21 cellular contexts compared by ENCODE assay signal in the genomic region with DNA sequence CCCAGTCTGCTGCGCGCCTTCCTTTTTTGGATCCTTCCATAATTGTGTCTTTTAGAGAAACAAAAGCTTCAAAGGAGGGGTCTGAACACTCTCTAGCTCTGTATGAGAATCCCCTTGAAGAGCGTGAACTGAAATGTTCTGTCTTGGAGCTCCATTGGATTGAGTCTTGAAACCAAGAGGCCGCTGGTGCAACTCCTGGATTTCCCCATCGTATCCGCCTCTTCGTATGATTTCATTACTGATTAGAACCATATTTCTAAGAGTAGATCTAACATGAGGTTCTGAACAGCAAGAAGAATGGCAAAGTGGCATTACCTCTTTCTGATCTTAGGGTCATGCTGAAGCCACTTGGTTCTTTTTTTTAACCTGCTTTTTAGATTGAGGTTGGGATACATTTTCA.
"Had no signal": no experiment of that assay in that cellular context is flagged by ENCODE, and none has a peak within 500 bp of the region (broad histone marks: within the 10 kb centered on the region; RNA-seq: fewer than 3 reads in every experiment).

No MANE protein-coding gene starts in this region.

- H3K36me3 Mint-ChIP-seq: activated CD4-positive, alpha-beta memory T cell treated with anti-CD3 and anti-CD28 coated beads for 36 hours; activated naive CD8-positive, alpha-beta T cell treated with anti-CD3 and anti-CD28 coated beads, Interleukin-2, amount 10 ng/mL, durations not matched to agents 7 days and 5 days; brain; memory B cell; natural killer cell; WTC11 had no signal

- DNase-seq: activated CD4-positive, alpha-beta memory T cell treated with anti-CD3 and anti-CD28 coated beads for 36 hours; activated CD4-positive, alpha-beta T cell treated with anti-CD3 and anti-CD28 coated beads for 4 hours; activated naive CD4-positive, alpha-beta T cell treated with Interleukin-2 at 50 U/mL for 16 hours; activated naive CD8-positive, alpha-beta T cell treated with anti-CD3 and anti-CD28 coated beads, Interleukin-2, amount 10 ng/mL, durations not matched to agents 7 days and 5 days; activated T-cell treated with anti-CD3 and anti-CD28 coated beads for 4 hours; caudate nucleus; heart right ventricle; natural killer cell; right cardiac atrium; transverse colon had no signal

- H3K9me3 ChIP-seq: gastroesophageal sphincter, heart right ventricle, transverse colon, vagina had no signal

- H3K4me1 Mint-ChIP-seq: activated naive CD8-positive, alpha-beta T cell treated with anti-CD3 and anti-CD28 coated beads, Interleukin-2, amount 10 ng/mL, durations not matched to agents 7 days and 5 days; activated T-helper 17 cell treated with anti-CD3 and anti-CD28 coated beads, Interleukin-2, amount 50 U/mL, for 72 hours; natural killer cell had no signal

- H3K9me3 Mint-ChIP-seq: activated CD4-positive, alpha-beta memory T cell treated with anti-CD3 and anti-CD28 coated beads for 36 hours; activated naive CD8-positive, alpha-beta T cell treated with anti-CD3 and anti-CD28 coated beads, Interleukin-2, amount 10 ng/mL, durations not matched to agents 7 days and 5 days; activated T-helper 17 cell treated with anti-CD3 and anti-CD28 coated beads, Interleukin-2, amount 50 U/mL, for 72 hours; endodermal cell; memory B cell; natural killer cell; stimulated activated naive CD8-positive, alpha-beta T cell treated with anti-CD3 and anti-CD28 coated beads, Interleukin-15, Interleukin-2, amounts not matched to agents 100 ng/mL and 50 ng/mL, for 24 hours; T-helper 2 cell treated with Interferon-gamma antibody and Interleukin-4, amounts not matched to agents 5 μg/mL and 100 μg/mL, for 36 hours had no signal

- H3K27me3 Mint-ChIP-seq: activated CD4-positive, alpha-beta memory T cell treated with anti-CD3 and anti-CD28 coated beads for 36 hours; brain; stimulated activated naive CD8-positive, alpha-beta T cell treated with anti-CD3 and anti-CD28 coated beads, Interleukin-15, Interleukin-2, amounts not matched to agents 100 ng/mL and 50 ng/mL, for 24 hours had no signal

- ATAC-seq: activated T-helper 17 cell treated with anti-CD3 and anti-CD28 coated beads, Interleukin-2, amount 50 U/mL, for 72 hours; natural killer cell had no signal

- H3K4me3 ChIP-seq: gastroesophageal sphincter, heart right ventricle, transverse colon, vagina had no signal

- H3K27ac ChIP-seq: epithelial cell of prostate, gastroesophageal sphincter, heart right ventricle, transverse colon, vagina had no signal

- H3K27ac Mint-ChIP-seq: activated CD4-positive, alpha-beta memory T cell treated with anti-CD3 and anti-CD28 coated beads for 36 hours; activated naive CD8-positive, alpha-beta T cell treated with anti-CD3 and anti-CD28 coated beads, Interleukin-2, amount 10 ng/mL, durations not matched to agents 7 days and 5 days; activated T-helper 17 cell treated with anti-CD3 and anti-CD28 coated beads, Interleukin-2, amount 50 U/mL, for 72 hours; endodermal cell; memory B cell; natural killer cell; progenitor cell of endocrine pancreas; stimulated activated naive CD8-positive, alpha-beta T cell treated with anti-CD3 and anti-CD28 coated beads, Interleukin-15, Interleukin-2, amounts not matched to agents 100 ng/mL and 50 ng/mL, for 24 hours; T-helper 2 cell treated with Interferon-gamma antibody and Interleukin-4, amounts not matched to agents 5 μg/mL and 100 μg/mL, for 36 hours had no signal

- H3K4me3 Mint-ChIP-seq: activated CD4-positive, alpha-beta memory T cell treated with anti-CD3 and anti-CD28 coated beads for 36 hours; activated naive CD8-positive, alpha-beta T cell treated with anti-CD3 and anti-CD28 coated beads, Interleukin-2, amount 10 ng/mL, durations not matched to agents 7 days and 5 days; activated T-helper 17 cell treated with anti-CD3 and anti-CD28 coated beads, Interleukin-2, amount 50 U/mL, for 72 hours; brain; endodermal cell; memory B cell; natural killer cell; stimulated activated naive CD8-positive, alpha-beta T cell treated with anti-CD3 and anti-CD28 coated beads, Interleukin-15, Interleukin-2, amounts not matched to agents 100 ng/mL and 50 ng/mL, for 24 hours; T-helper 2 cell treated with Interferon-gamma antibody and Interleukin-4, amounts not matched to agents 5 μg/mL and 100 μg/mL, for 36 hours; WTC11 had no signal

- H3K27me3 ChIP-seq: gastroesophageal sphincter, heart right ventricle, transverse colon, vagina had no signal

- H3K4me1 ChIP-seq: gastroesophageal sphincter, heart right ventricle, transverse colon, vagina had no signal

- H3K36me3 ChIP-seq: gastroesophageal sphincter, heart right ventricle, transverse colon, vagina had no signal
